Comparison of ENCODE assay signal across 19 cellular contexts in the genomic region with DNA sequence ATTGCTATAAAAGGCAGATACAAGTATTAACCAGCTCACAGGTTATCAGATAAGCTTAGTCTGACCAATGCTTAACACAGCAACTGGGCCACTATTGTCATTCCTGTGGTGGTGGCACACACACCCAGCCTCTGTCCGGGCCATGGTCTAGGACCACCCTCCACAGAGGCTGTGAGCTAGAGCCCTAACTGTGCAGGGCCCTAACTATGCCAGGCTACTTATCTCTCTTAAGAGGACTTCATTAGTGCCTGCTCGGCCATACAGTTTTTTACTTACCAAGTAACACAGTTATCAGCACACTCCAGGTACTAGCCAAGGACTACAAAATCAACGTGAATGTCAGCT.
"Had no signal": no experiment of that assay in that cellular context is flagged by ENCODE, and none has a peak within 500 bp of the region (broad histone marks: within the 10 kb centered on the region; RNA-seq: fewer than 3 reads in every experiment).

No MANE protein-coding gene starts in this region.

- H3K4me1 Mint-ChIP-seq: IgD-negative memory B cell had no signal

- H3K36me3 Mint-ChIP-seq: IgD-negative memory B cell had no signal

- H3K4me3 Mint-ChIP-seq: IgD-negative memory B cell had no signal

- H3K27ac ChIP-seq: KMS-11 had no signal

- H3K4me3 ChIP-seq: K562 had no signal

- DNase-seq: Kasumi-1, MM.1S, NCI-H1092 treated with DMSO at 0.1 percent for 48 hours, NCI-H1436, NCI-H187, NCI-H2029 treated with DMSO at 0.1 percent for 48 hours, NCI-H2107, NCI-H2227 treated with DMSO at 0.1 percent for 48 hours, NCI-H69, NCI-H774, Right ventricle myocardium superior, RPMI8226, SK-N-SH, SW 1271 had no signal

- H3K4me2 ChIP-seq: KMS-11, SK-N-SH had no signal

- ATAC-seq: HepG2, K562 had no signal

- FAIRE-seq: HepG2, K562, RCC 7860 had no signal

- H3K27ac Mint-ChIP-seq: IgD-negative memory B cell had no signal
